Comparison of ENCODE assay signal across 1 cellular context in genomic region chr7:112206238-112207105, GRCh38.
TF ChIP-seq lines count a peak whose summit lies in the region.

TSS of gene DOCK4 (minus strand) at chr7:112206399. CDS start at chr7:112206138, 261 bp downstream.
TSS of gene ZNF277 (plus strand) at chr7:112206695. CDS start at chr7:112206717, 22 bp downstream.

TF ChIP-seq in K562, 482 proteins besides CTCF, POLR2A, EP300 and RAD21 (continued from another document and continues in another):
- TF ChIP-seq MLLT1 (IDR thresholded peaks at IDR 0.05) = no peak
- TF ChIP-seq HNRNPL (IDR thresholded peaks at IDR 0.05; ENCODE audit: low read depth, low read length) = 0 out of 2 replicates have a peak, but pooled peaks have one; percentile 43
- no peak for TF ChIP-seq ZZZ3 (IDR thresholded peaks at IDR 0.05)
- TF ChIP-seq PTTG1 (tag; IDR thresholded peaks at IDR 0.05; ENCODE audit: low read depth) = no peak
- no peak for TF ChIP-seq HNRNPK (IDR thresholded peaks at IDR 0.05; ENCODE audit: low read depth, low read length, poor library complexity, severe bottlenecking)
- TF ChIP-seq SIN3B (IDR thresholded peaks at IDR 0.05; ENCODE audit: low read depth) = no peak
- TF ChIP-seq ZBTB11 (CRISPR knock-in tag; IDR thresholded peaks at IDR 0.05) = peak in 1 of 3 experiments; percentile 46; a peak in 1 of 6 replicates
- no peak for TF ChIP-seq ZNF586 (CRISPR knock-in tag; conservative IDR thresholded peaks at IDR 0.05)
- no peak for TF ChIP-seq SMAD2 (IDR thresholded peaks at IDR 0.05; ENCODE audit: low read depth, low read length)
- no peak for TF ChIP-seq ADNP (tag; IDR thresholded peaks at IDR 0.05)
- TF ChIP-seq DMBX1 (CRISPR knock-in tag; IDR thresholded peaks at IDR 0.05; ENCODE audit: borderline replicate concordance) = no peak
- TF ChIP-seq ZKSCAN3 (CRISPR knock-in tag; IDR thresholded peaks at IDR 0.05) = no peak
- TF ChIP-seq ZNF407 (IDR thresholded peaks at IDR 0.05; ENCODE audit: low read depth) = peak; percentile 79
- TF ChIP-seq JUND (IDR thresholded peaks at IDR 0.05; ENCODE audit: borderline replicate concordance, low read depth, low read length) = peak; percentile 72
- TF ChIP-seq JUND (tag; IDR thresholded peaks at IDR 0.05; ENCODE audit: borderline replicate concordance, low read depth, low read length) = no peak
- no peak for TF ChIP-seq ZNF77 (CRISPR knock-in tag; IDR thresholded peaks at IDR 0.05)
- TF ChIP-seq MBD2 (IDR thresholded peaks at IDR 0.05; ENCODE audit: borderline replicate concordance, low read depth) = peak; percentile 92
- no peak for TF ChIP-seq ZC3H4 (CRISPR knock-in tag; IDR thresholded peaks at IDR 0.05; ENCODE audit: borderline replicate concordance)
- TF ChIP-seq SIRT6 (IDR thresholded peaks at IDR 0.05; ENCODE audit: low read depth, low read length) = no peak
- TF ChIP-seq GTF2B (IDR thresholded peaks at IDR 0.05; ENCODE audit: extremely low read depth, insufficient read length) = no peak
- TF ChIP-seq RBM25 (IDR thresholded peaks at IDR 0.05; ENCODE audit: low read depth, low read length, severe bottlenecking) = peak; percentile 19
- TF ChIP-seq ZNF644 (tag; IDR thresholded peaks at IDR 0.05; ENCODE audit: low read depth) = no peak
- no peak for TF ChIP-seq SNAPC5 (CRISPR knock-in tag; IDR thresholded peaks at IDR 0.05)
- TF ChIP-seq HNRNPH1 (optimal IDR thresholded peaks at IDR 0.05; ENCODE audit: low read depth, low read length) = no peak
- peak; percentile 66; the same call in 1 of the 2 replicates for TF ChIP-seq ZBTB7A (IDR thresholded peaks at IDR 0.05; ENCODE audit: borderline replicate concordance, control insufficient read depth, low read depth, low read length)
- no peak for TF ChIP-seq SMARCE1 (IDR thresholded peaks at IDR 0.05)
- no peak for TF ChIP-seq ZBTB5 (IDR thresholded peaks at IDR 0.05)
- TF ChIP-seq LCOR (CRISPR knock-in tag; IDR thresholded peaks at IDR 0.05) = peak; percentile 61; the same call in 1 of the 2 replicates
- no peak; the same call in 1 of the 2 replicates for TF ChIP-seq TAF7 (tag; IDR thresholded peaks at IDR 0.05)
- no peak for TF ChIP-seq ZNF174 (CRISPR knock-in tag; IDR thresholded peaks at IDR 0.05)
- no peak for TF ChIP-seq RFX7 (CRISPR knock-in tag; IDR thresholded peaks at IDR 0.05)
- peak; percentile 95 to 97 for TF ChIP-seq MAZ (CRISPR knock-in tag; conservative IDR thresholded peaks at IDR 0.05 in 1 of 2, IDR thresholded peaks at IDR 0.05 in 1 of 2)
- no peak for TF ChIP-seq PCBP1 (IDR thresholded peaks at IDR 0.05; ENCODE audit: low read depth, low read length, poor library complexity, severe bottlenecking)
- TF ChIP-seq E2F1 (CRISPR knock-in tag; IDR thresholded peaks at IDR 0.05) = 0 out of 2 replicates have a peak, but pooled peaks have one; percentile 43
- TF ChIP-seq DPF2 (IDR thresholded peaks at IDR 0.05) = no peak
- TF ChIP-seq PYGO2 (tag; IDR thresholded peaks at IDR 0.05) = no peak
- no peak for TF ChIP-seq ZNF280A (IDR thresholded peaks at IDR 0.05; ENCODE audit: low read depth, partially characterized antibody)
- TF ChIP-seq ZBTB43 (CRISPR knock-in tag; IDR thresholded peaks at IDR 0.05) = no peak; the same call in 1 of the 2 replicates
- no peak; the same call in 1 of the 2 replicates for TF ChIP-seq FOXO4 (CRISPR knock-in tag; IDR thresholded peaks at IDR 0.05)
